In the genomic region with DNA sequence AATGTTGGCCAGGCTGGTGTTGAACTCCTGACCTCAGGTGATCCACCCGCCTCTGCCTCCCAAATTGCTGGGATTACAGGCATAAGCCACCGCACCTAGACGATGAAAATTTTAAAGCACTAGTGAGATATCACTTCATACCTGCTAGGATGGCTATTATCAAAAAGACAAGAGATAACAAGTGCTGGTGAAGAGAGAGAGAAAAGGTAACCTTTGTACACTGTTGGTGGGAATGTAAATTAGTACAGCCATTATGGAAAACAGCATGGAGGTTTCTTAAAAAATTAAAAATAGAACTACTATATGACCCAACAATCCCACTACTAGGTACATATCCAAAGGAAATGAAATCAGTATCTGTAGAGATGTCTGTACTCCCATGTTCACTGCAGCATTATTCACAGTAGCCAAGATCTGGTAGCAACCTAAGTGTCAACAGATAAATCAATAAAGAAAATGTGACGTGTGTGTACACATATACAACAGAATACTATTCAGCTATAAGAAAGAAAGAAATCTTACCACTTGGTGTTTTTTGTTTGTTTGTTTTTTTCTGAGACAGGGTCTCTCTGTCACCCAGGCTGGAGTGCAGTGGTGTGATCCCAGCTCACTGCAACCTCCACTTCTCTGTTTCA, we compare ENCODE assay signal across 15 cellular contexts. TPM values are rescaled to one million over a fixed set of nuclear protein-coding genes. Genes with fewer than 3 reads are reported as not detected.
DNase-seq lines count a peak whose midpoint lies in the region; ATAC-seq and TF ChIP-seq lines count a peak whose summit lies in the region.
"Had no signal": no experiment of that assay in that cellular context is flagged by ENCODE, and none has a peak within 500 bp of the region (broad histone marks: within the 10 kb centered on the region; RNA-seq: fewer than 3 reads in every experiment).

No MANE protein-coding gene starts in this region.

- H2AFZ ChIP-seq in trophoblast cell (ENCODE audit: insufficient read depth, low read length, poor library complexity), result no peak overlapping the region
- no peak overlapping the region for H2AFZ ChIP-seq in PC-9

- H3K4me3 ChIP-seq in trophoblast cell (ENCODE audit: low read depth, low read length), result no peak overlapping the region
- no peak overlapping the region for H3K4me3 ChIP-seq in PC-9
- H3K4me3 ChIP-seq: HAP-1 had no signal

- H3K23ac ChIP-seq in trophoblast cell (ENCODE audit: low read length), result no peak overlapping the region

- no CpG with 5 or more reads among the region's 4 CpGs for WGBS in trophoblast cell (ENCODE audit: extremely low coverage, insufficient coverage, insufficient read length)

- H3K4me2 ChIP-seq in trophoblast cell (ENCODE audit: low read length), result no peak overlapping the region
- H3K4me2 ChIP-seq in PC-9, result no peak overlapping the region

- peaks cover 2 to 7% of the 10 kb centered on the region in 2 donors for H3K36me3 Mint-ChIP-seq in activated T-cell treated with anti-CD3 and anti-CD28 coated beads, Interleukin-2, amount 50 U/mL, for 72 hours (ENCODE audit: insufficient read depth in 2 of 2)
- peaks cover 29% of the 10 kb centered on the region for H3K36me3 Mint-ChIP-seq in stimulated activated naive CD8-positive, alpha-beta T cell treated with anti-CD3 and anti-CD28 coated beads, Interleukin-15, Interleukin-2, amounts not matched to agents 100 ng/mL and 50 ng/mL, for 24 hours (ENCODE audit: low read depth)

- H4K20me1 ChIP-seq in PC-9 (ENCODE audit: insufficient read depth), result peaks cover 6% of the 10 kb centered on the region; the same call in 1 of the 2 replicates

- H3K9me3 ChIP-seq in trophoblast cell (ENCODE audit: insufficient read depth, low read depth, low read length) (no peaks in the 10 kb centered on the region), PC-9 (ENCODE audit: insufficient read depth, low read depth) (no peaks in the 10 kb centered on the region)
- H3K9me3 ChIP-seq: Caco-2, HAP-1 had no signal

- CTCF ChIA-PET in PC-9 (lab: Charles Lee), result no interaction called here

- no peak overlapping the region for H3K4me3 Mint-ChIP-seq in activated T-cell treated with anti-CD3 and anti-CD28 coated beads, Interleukin-2, amount 50 U/mL, for 72 hours
- no peak overlapping the region for H3K4me3 Mint-ChIP-seq in stimulated activated naive CD8-positive, alpha-beta T cell treated with anti-CD3 and anti-CD28 coated beads, Interleukin-15, Interleukin-2, amounts not matched to agents 100 ng/mL and 50 ng/mL, for 24 hours
- H3K4me3 Mint-ChIP-seq: CD14-positive monocyte; CD8-positive, alpha-beta T cell; HFFc6 had no signal

- peak overlapping the region; percentile 24 for H3K27ac Mint-ChIP-seq in activated T-cell treated with anti-CD3 and anti-CD28 coated beads, Interleukin-2, amount 50 U/mL, for 72 hours
- H3K27ac Mint-ChIP-seq in stimulated activated naive CD8-positive, alpha-beta T cell treated with anti-CD3 and anti-CD28 coated beads, Interleukin-15, Interleukin-2, amounts not matched to agents 100 ng/mL and 50 ng/mL, for 24 hours, result peak overlapping the region; percentile 63
- H3K27ac Mint-ChIP-seq: CD8-positive, alpha-beta T cell; HFFc6 had no signal

- no peak overlapping the region for H3K18ac ChIP-seq in trophoblast cell (ENCODE audit: low read length)

- H3K4ac ChIP-seq in trophoblast cell (ENCODE audit: low read depth, low read length), result peak overlapping the region; percentile 79

- no peak overlapping the region for H3K27ac ChIP-seq in trophoblast cell (ENCODE audit: low read depth, low read length)
- H3K27ac ChIP-seq in PC-9, result no peak overlapping the region
- H3K27ac ChIP-seq: 22Rv1 had no signal

- ATAC-seq in activated T-cell treated with anti-CD3 and anti-CD28 coated beads, Interleukin-2, amount 50 U/mL, for 72 hours (replicated peaks in 1 of 2), result no peak
- ATAC-seq in stimulated activated naive CD8-positive, alpha-beta T cell treated with anti-CD3 and anti-CD28 coated beads, Interleukin-15, Interleukin-2, amounts not matched to agents 100 U/mL and 50 U/mL, for 24 hours, result no peak
- no peak for ATAC-seq in GM18519 (IDR thresholded peaks at IDR 0.05; ENCODE audit: low FRiP score, unreplicated experiment)
- ATAC-seq: CD8-positive, alpha-beta T cell had no signal

- H2BK120ac ChIP-seq in trophoblast cell (ENCODE audit: insufficient read depth, low read length, poor library complexity), result no peak overlapping the region

- DNase-seq in activated T-cell treated with anti-CD3 and anti-CD28 coated beads, Interleukin-2, amount 50 U/mL, for 72 hours, result no peak
- DNase-seq in activated T-cell treated with anti-CD3 and anti-CD28 coated beads for 4 hours (no peak), trophoblast cell (no peak), PC-9 (no peak)
- no peak for DNase-seq in stimulated activated naive CD8-positive, alpha-beta T cell treated with anti-CD3 and anti-CD28 coated beads, Interleukin-15, Interleukin-2, amounts not matched to agents 100 U/mL and 50 U/mL, for 24 hours
- DNase-seq: Caco-2; CD8-positive, alpha-beta T cell; DND-41; GDM1; HFFc6 had no signal

- no peak overlapping the region for H3K14ac ChIP-seq in trophoblast cell (ENCODE audit: low read length)

- H3K9me3 Mint-ChIP-seq in activated T-cell treated with anti-CD3 and anti-CD28 coated beads, Interleukin-2, amount 50 U/mL, for 72 hours, result no peaks in the 10 kb centered on the region
- H3K9me3 Mint-ChIP-seq in stimulated activated naive CD8-positive, alpha-beta T cell treated with anti-CD3 and anti-CD28 coated beads, Interleukin-15, Interleukin-2, amounts not matched to agents 100 ng/mL and 50 ng/mL, for 24 hours, result no peaks in the 10 kb centered on the region
- H3K9me3 Mint-ChIP-seq: CD14-positive monocyte; CD8-positive, alpha-beta T cell; HFFc6 had no signal

- H3K79me2 ChIP-seq in trophoblast cell (ENCODE audit: control insufficient read depth, insufficient read depth, low read length, poor library complexity), result peaks cover 2% of the 10 kb centered on the region
- H3K79me2 ChIP-seq in PC-9 (ENCODE audit: low read depth), result peaks cover 15% of the 10 kb centered on the region

- H3K36me3 ChIP-seq in trophoblast cell (ENCODE audit: control insufficient read depth in 1 of 2, insufficient read depth in 2 of 2, low read length in 2 of 2) (peaks cover 4 to 9% of the 10 kb centered on the region in 2 experiments), PC-9 (ENCODE audit: low read depth) (no peaks in the 10 kb centered on the region)

- no peak overlapping the region for H2AK5ac ChIP-seq in trophoblast cell (ENCODE audit: low read length)

- H3K27me3 ChIP-seq in trophoblast cell (ENCODE audit: insufficient read depth, low read length) (no peaks in the 10 kb centered on the region), PC-9 (ENCODE audit: insufficient read depth, low read depth) (no peaks in the 10 kb centered on the region)

- BruUV-seq in PC-9 (replicated peaks; lab: Mats Ljungman, UMichigan), result no TSS peak

- H3K27me3 Mint-ChIP-seq in activated T-cell treated with anti-CD3 and anti-CD28 coated beads, Interleukin-2, amount 50 U/mL, for 72 hours (ENCODE audit: low read depth), result no peaks in the 10 kb centered on the region
- H3K27me3 Mint-ChIP-seq in stimulated activated naive CD8-positive, alpha-beta T cell treated with anti-CD3 and anti-CD28 coated beads, Interleukin-15, Interleukin-2, amounts not matched to agents 100 ng/mL and 50 ng/mL, for 24 hours, result no peaks in the 10 kb centered on the region

- no peak for TF ChIP-seq CTCF in PC-9 (conservative IDR thresholded peaks at IDR 0.05)

- no peak overlapping the region for H2BK5ac ChIP-seq in trophoblast cell (ENCODE audit: low read depth, low read length, poor library complexity)

- intact Hi-C loops in PC-9 (cut with micrococcal nuclease; ENCODE audit: unreplicated experiment), result no loop called here

- POLR2A ChIA-PET in PC-9 (lab: Charles Lee; ENCODE audit: unreplicated experiment), result no interaction called here

- no peaks in the 10 kb centered on the region for H3K9me2 ChIP-seq in PC-9 (ENCODE audit: insufficient read depth)

- H2BK12ac ChIP-seq in trophoblast cell (ENCODE audit: low read length), result no peak overlapping the region

- H4K12ac ChIP-seq in trophoblast cell (ENCODE audit: low read depth, low read length), result no peak overlapping the region

- H3K4me1 ChIP-seq in trophoblast cell (ENCODE audit: control insufficient read depth in 1 of 2, insufficient read depth in 2 of 2, low read length in 2 of 2), result no peaks in the 10 kb centered on the region
- 0 out of 2 replicates have a peak, but pooled peaks cover 3% of the 10 kb centered on the region for H3K4me1 ChIP-seq in PC-9 (replicated peaks; ENCODE audit: insufficient read depth)
- H3K4me1 ChIP-seq: Caco-2 had no signal

- no peaks in the 10 kb centered on the region; the same call in 1 of the 2 replicates for H3F3A ChIP-seq in PC-9 (ENCODE audit: insufficient read depth, low read depth)

- peaks cover 12% of the 10 kb centered on the region for H3K4me1 Mint-ChIP-seq in activated T-cell treated with anti-CD3 and anti-CD28 coated beads, Interleukin-2, amount 50 U/mL, for 72 hours (ENCODE audit: low read depth)
- H3K4me1 Mint-ChIP-seq in stimulated activated naive CD8-positive, alpha-beta T cell treated with anti-CD3 and anti-CD28 coated beads, Interleukin-15, Interleukin-2, amounts not matched to agents 100 ng/mL and 50 ng/mL, for 24 hours (ENCODE audit: low read depth), result peaks cover 15% of the 10 kb centered on the region

- H3K79me1 ChIP-seq in trophoblast cell (ENCODE audit: low read length), result no peaks in the 10 kb centered on the region

- H4K91ac ChIP-seq in trophoblast cell (ENCODE audit: low read depth, low read length), result no peak overlapping the region

- H3K9ac ChIP-seq in trophoblast cell (ENCODE audit: low read length), result no peak overlapping the region

- H4K8ac ChIP-seq in trophoblast cell (ENCODE audit: low read depth, low read length), result no peak overlapping the region

RNA-seq across cellular contexts. Expression of a gene that starts 12.5 kb away (rescaled TPM):
- 100 to 1,000 TPM in 1 of 2 donors, 10 to 100 TPM in 1; 92.2 to 113 TPM for total RNA-seq in activated T-cell treated with anti-CD3 and anti-CD28 coated beads, Interleukin-2, amount 50 U/mL, for 72 hours
- 91.9 and 93.6 TPM in 2 replicates for polyA plus RNA-seq in trophoblast cell (2013)
- total RNA-seq in PC-9 (2021), result 42.4 and 42.7 TPM in 2 replicates

RNA-seq across cellular contexts. Expression of a gene that starts 13.0 kb away (rescaled TPM):
- total RNA-seq in activated T-cell treated with anti-CD3 and anti-CD28 coated beads, Interleukin-2, amount 50 U/mL, for 72 hours, result 1 to 10 TPM; 3.7 to 4.1 TPM
- polyA plus RNA-seq in trophoblast cell (2013), result 12.9 and 13.5 TPM in 2 replicates
- total RNA-seq in PC-9 (2021), result 17.1 and 21.2 TPM in 2 replicates

RNA-seq across cellular contexts. Expression of a gene that starts 39.8 kb away (rescaled TPM):
- total RNA-seq in activated T-cell treated with anti-CD3 and anti-CD28 coated beads, Interleukin-2, amount 50 U/mL, for 72 hours, result 10 to 100 TPM; 35.5 to 37.8 TPM
- 33.1 and 33.5 TPM in 2 replicates for polyA plus RNA-seq in trophoblast cell (2013)
- total RNA-seq in PC-9 (2021), result 29.1 and 29.6 TPM in 2 replicates

RNA-seq across cellular contexts. Expression of a gene that starts 40.0 kb away (rescaled TPM):
- total RNA-seq in activated T-cell treated with anti-CD3 and anti-CD28 coated beads, Interleukin-2, amount 50 U/mL, for 72 hours, result 10 to 100 TPM; 75.3 to 75.7 TPM
- 46.4 and 49.2 TPM in 2 replicates for polyA plus RNA-seq in trophoblast cell (2013)
- total RNA-seq in PC-9 (2021), result 25.4 and 27.0 TPM in 2 replicates

RNA-seq across cellular contexts. Expression of a gene that starts 59.8 kb away (rescaled TPM):
- 100 to 1,000 TPM; 362 to 512 TPM for total RNA-seq in activated T-cell treated with anti-CD3 and anti-CD28 coated beads, Interleukin-2, amount 50 U/mL, for 72 hours
- 324 and 327 TPM in 2 replicates for polyA plus RNA-seq in trophoblast cell (2013)
- 177 and 243 TPM in 2 replicates for total RNA-seq in PC-9 (2021)
